8 cellular contexts compared by ENCODE assay signal in the genomic region with DNA sequence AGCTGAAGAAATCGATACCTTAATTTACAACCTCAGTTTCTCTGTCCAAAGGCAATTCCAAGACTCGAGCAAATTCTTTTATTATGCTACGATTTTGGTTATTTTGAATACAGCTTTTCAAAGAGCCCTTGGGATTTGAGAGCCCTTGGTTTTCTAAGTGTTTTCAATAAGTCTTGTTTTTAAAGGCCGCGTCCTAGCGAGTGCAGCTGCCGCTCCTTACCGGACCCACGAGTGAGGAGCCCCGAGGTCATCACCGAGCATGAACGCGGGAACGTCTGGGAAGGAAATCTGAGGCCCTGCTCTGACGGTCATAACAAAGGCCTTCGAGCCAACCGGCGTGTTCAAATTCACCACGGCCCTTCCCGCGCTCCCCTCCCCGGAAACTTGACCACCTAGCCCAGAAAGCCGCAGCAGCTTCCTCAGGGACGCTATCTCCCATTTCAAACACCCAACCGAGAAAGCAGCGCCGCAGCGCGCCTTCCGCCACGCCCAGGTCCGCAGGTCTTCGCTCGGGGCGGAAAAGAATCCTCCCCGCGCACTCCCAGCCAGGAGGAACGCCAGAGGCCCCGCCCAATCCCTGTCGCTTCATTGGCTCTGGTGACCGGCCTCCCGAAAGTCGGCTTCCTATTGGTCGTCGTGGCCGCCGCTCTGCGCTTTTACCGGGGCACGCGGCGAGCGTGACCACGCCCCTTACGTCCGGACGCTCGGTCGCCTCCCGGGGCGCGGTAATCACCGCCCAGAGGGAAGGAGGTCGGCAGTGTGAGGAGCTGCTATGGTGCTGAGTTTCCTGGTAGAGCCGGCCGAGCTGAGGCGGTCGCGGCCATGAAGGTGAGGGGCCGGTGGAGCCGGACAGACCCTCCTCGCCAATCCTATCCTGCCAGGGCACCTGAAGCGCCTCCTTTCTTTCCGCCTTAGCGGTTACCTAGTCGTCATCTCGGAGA. TPM values are rescaled to one million over a fixed set of nuclear protein-coding genes. Genes with fewer than 3 reads are reported as not detected.
DNase-seq lines count a peak whose midpoint lies in the region; ATAC-seq and TF ChIP-seq lines count a peak whose summit lies in the region.

A gene with protein sequence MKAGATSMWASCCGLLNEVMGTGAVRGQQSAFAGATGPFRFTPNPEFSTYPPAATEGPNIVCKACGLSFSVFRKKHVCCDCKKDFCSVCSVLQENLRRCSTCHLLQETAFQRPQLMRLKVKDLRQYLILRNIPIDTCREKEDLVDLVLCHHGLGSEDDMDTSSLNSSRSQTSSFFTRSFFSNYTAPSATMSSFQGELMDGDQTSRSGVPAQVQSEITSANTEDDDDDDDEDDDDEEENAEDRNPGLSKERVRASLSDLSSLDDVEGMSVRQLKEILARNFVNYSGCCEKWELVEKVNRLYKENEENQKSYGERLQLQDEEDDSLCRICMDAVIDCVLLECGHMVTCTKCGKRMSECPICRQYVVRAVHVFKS (plus strand): TSS at position 728 of the 941 bp plus-strand sequence. CDS start 95 bp downstream, at position 823.

- H3K36me3 ChIP-seq in left lung: peaks cover 0 to 7% of the 10 kb centered on the region in 2 donors

- peak within 1 kb of the TSS; percentile 89 for H3K27ac Mint-ChIP-seq in dendritic cell treated with granulocyte-macrophage colony-stimulating factor and Interleukin-4, amounts not matched to agents 40 ng/mL and 50 ng/mL, for 4 days

- H3K4me3 Mint-ChIP-seq in dendritic cell treated with granulocyte-macrophage colony-stimulating factor and Interleukin-4, amounts not matched to agents 40 ng/mL and 50 ng/mL, for 4 days: peak within 1 kb of the TSS; percentile 96

- intact Hi-C loops in dendritic cell treated with granulocyte-macrophage colony-stimulating factor and Interleukin-4, amounts not matched to agents 40 ng/mL and 50 ng/mL, for 4 days (cut with micrococcal nuclease): loop anchor here (1.0 kb wide), 1 partner anchor 47 kb away; a partner anchor contains a TSS
- intact Hi-C loops in left lung (cut with DNase I): no loop called here

- H3K4me1 Mint-ChIP-seq in dendritic cell treated with granulocyte-macrophage colony-stimulating factor and Interleukin-4, amounts not matched to agents 40 ng/mL and 50 ng/mL, for 4 days (ENCODE audit: low read depth): peaks cover 23% of the 10 kb centered on the region

- H3K9me3 Mint-ChIP-seq in dendritic cell treated with granulocyte-macrophage colony-stimulating factor and Interleukin-4, amounts not matched to agents 40 ng/mL and 50 ng/mL, for 4 days: no peaks in the 10 kb centered on the region

- H3K4me3 ChIP-seq in left lung: peak within 1 kb of the TSS; percentile 84 to 97

- peaks cover 28% of the 10 kb centered on the region for H3K36me3 Mint-ChIP-seq in dendritic cell treated with granulocyte-macrophage colony-stimulating factor and Interleukin-4, amounts not matched to agents 40 ng/mL and 50 ng/mL, for 4 days (ENCODE audit: low read depth)

- H3K27ac ChIP-seq in C4-2B: peak within 1 kb of the TSS; percentile 89
- peak within 1 kb of the TSS; percentile 87 to 92 for H3K27ac ChIP-seq in left lung

- H3K4me1 ChIP-seq in left lung: peaks cover 14 to 28% of the 10 kb centered on the region in 2 donors

- no peaks in the 10 kb centered on the region for H3K27me3 ChIP-seq in left lung

- peak; percentile 99 for DNase-seq in NCI-H774 (lab: John Stamatoyannopoulos, UW)
- peak; percentile 97 to 98 for DNase-seq in activated CD4-positive, alpha-beta T cell treated with anti-CD3 and anti-CD28 coated beads, Interleukin-2, amount 50 U/mL, for 4 hours
- DNase-seq in left lung: peak; percentile 98 to 99
- peak; percentile 96 to 97 for DNase-seq in stimulated activated CD4-positive, alpha-beta T cell treated with anti-CD3 and anti-CD28 coated beads, Interleukin-2, amount 100 ng/mL, for 48 hours

- TF ChIP-seq CTCF in C4-2B (conservative IDR thresholded peaks at IDR 0.05) (no peak), left lung (IDR thresholded peaks at IDR 0.05) (no peak)

- no peaks in the 10 kb centered on the region for H3K27me3 Mint-ChIP-seq in dendritic cell treated with granulocyte-macrophage colony-stimulating factor and Interleukin-4, amounts not matched to agents 40 ng/mL and 50 ng/mL, for 4 days

- peak; percentile 86 for ATAC-seq in GM19395 (IDR thresholded peaks at IDR 0.05; ENCODE audit: unreplicated experiment)
- peak; percentile 92 for ATAC-seq in HG03565 (IDR thresholded peaks at IDR 0.05; ENCODE audit: unreplicated experiment)
- peak; percentile 98 for ATAC-seq in left lung

- H3K9me3 ChIP-seq in left lung: no peaks in the 10 kb centered on the region

RNA-seq across cellular contexts. Expression of the gene that starts here (rescaled TPM):
- total RNA-seq in left lung: 10 to 100 TPM; 26.1 to 36.5 TPM

Comparison
In these comparisons a context has a peak if more than half of its experiments do, and no peak if none do; other contexts are left out.
1. Peak in every context shown above with its lines: DNase-seq, ATAC-seq, H3K4me3 ChIP-seq and H3K27ac ChIP-seq.